8 cellular contexts compared by ENCODE assay signal in the genomic region with DNA sequence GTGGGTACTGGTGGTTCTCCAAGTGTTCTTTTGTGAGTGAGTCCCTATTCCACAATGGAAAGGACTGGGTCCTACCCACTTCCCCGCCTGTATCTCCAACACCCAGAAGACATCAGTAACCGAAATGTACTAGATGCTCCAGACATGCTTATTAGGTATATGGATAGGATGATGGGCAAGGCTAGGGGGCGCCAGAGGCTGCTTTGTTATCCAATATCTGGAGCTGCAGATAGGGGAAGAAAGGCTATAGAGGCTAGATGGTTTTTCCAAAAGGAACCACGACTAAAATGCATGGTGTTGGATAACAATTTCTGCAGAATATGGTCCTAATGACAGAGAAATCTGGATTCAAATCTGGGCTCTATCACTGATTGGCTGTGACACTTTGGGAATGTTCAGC. TPM values are rescaled to one million over a fixed set of nuclear protein-coding genes. Genes with fewer than 3 reads are reported as not detected.
A peak's percentile ranks its signal among the peaks of the same experiment; 100 is the strongest.
DNase-seq lines count a peak whose midpoint lies in the region; ATAC-seq and TF ChIP-seq lines count a peak whose summit lies in the region.

No MANE protein-coding gene starts in this region.

- H3K27me3 ChIP-seq in DOHH2 (ENCODE audit: control insufficient read depth, low read length) (no peaks in the 10 kb centered on the region), SJSA1 (replicated peaks) (no peaks in the 10 kb centered on the region; the same call in 1 of the 2 replicates)

- TF ChIP-seq CTCF in DOHH2 (IDR thresholded peaks at IDR 0.05; ENCODE audit: low read depth, low read length, poor library complexity, severe bottlenecking) = peak; percentile 90

- peaks cover 99% of the 10 kb centered on the region for H3K36me3 ChIP-seq in DOHH2 (ENCODE audit: control insufficient read depth, low read length)
- no peaks in the 10 kb centered on the region for H3K36me3 ChIP-seq in SJSA1

- no peaks in the 10 kb centered on the region for H3K9me3 ChIP-seq in DOHH2 (ENCODE audit: control insufficient read depth, insufficient read depth, low read length)
- H3K9me3 ChIP-seq in SJSA1 (replicated peaks) = no peaks in the 10 kb centered on the region

- H3K4me1 ChIP-seq in DOHH2 (ENCODE audit: control insufficient read depth, low read length) = peaks cover 64% of the 10 kb centered on the region
- peaks cover 6% of the 10 kb centered on the region for H3K4me1 ChIP-seq in SJSA1 (replicated peaks)

- ATAC-seq in GM21825 (IDR thresholded peaks at IDR 0.05; ENCODE audit: unreplicated experiment) (no peak), HG02852 (IDR thresholded peaks at IDR 0.05; ENCODE audit: unreplicated experiment) (no peak)

- no peak overlapping the region for H3K4me2 ChIP-seq in DOHH2 (ENCODE audit: low read length)

- H4K20me1 ChIP-seq in DOHH2 (ENCODE audit: control insufficient read depth, insufficient read depth, low read depth, low read length) = peaks cover 6% of the 10 kb centered on the region; the same call in 1 of the 2 replicates

- H3K79me2 ChIP-seq in DOHH2 (ENCODE audit: control insufficient read depth, low read length) = peaks cover 71% of the 10 kb centered on the region

- no peaks in the 10 kb centered on the region for H3K9me2 ChIP-seq in DOHH2 (replicated peaks; ENCODE audit: control insufficient read depth, low read length)

- DNase-seq in KG1 (lab: John Stamatoyannopoulos, UW) (peak; percentile 50), SJSA1 (ENCODE audit: low read depth in 1 of 2, low spot score in 2 of 2) (peak; percentile 35 to 52), amygdala (lab: John Stamatoyannopoulos, UW) (peak in 33 of 56 donors; percentile 4 to 76 (median 28)), iPS-NIHi7 (ENCODE audit: extremely low spot score) (peak; percentile 67)
- peak; percentile 47 to 74 for DNase-seq in stimulated activated CD4-positive, alpha-beta T cell treated with anti-CD3 and anti-CD28 coated beads, Interleukin-2, amount 100 ng/mL, for 24 hours

- H3K4me3 ChIP-seq in DOHH2 (ENCODE audit: low read length) (no peak overlapping the region), SJSA1 (no peak overlapping the region)

- H3F3A ChIP-seq in DOHH2 (ENCODE audit: control insufficient read depth, insufficient read depth) = peaks cover 30% of the 10 kb centered on the region

- H3K27ac ChIP-seq in DOHH2 (ENCODE audit: low read depth, low read length) (no peak overlapping the region), SJSA1 (no peak overlapping the region)

RNA-seq across cellular contexts. Expression of gene TM9SF3, which starts 56.2 kb away (rescaled TPM):
- total RNA-seq in SJSA1 (2014; rRNA removed; shearing (Covaris generic)) = 119 and 139 TPM in 2 replicates
